Comparison of ENCODE assay signal across 18 cellular contexts in the genomic region with DNA sequence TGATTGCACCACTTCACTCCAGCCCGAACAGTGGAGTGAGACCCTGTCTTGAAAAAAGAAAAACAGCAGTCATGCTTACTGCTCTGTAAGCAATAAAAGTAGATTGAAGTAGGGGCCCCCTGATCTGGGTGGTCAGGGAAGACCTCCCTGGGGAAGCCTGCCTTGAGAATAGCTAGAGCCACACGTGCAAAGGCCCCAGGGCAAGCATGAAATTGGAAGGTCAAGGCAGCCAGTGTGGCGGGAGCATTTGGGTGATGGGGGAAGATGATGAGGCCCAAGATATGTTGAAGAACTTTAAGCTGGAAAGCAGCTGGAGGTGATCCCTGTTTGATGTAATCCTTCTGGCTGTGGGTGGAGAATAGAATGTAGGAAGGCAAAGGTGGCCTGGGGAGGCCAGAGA.
"Had no signal": no experiment of that assay in that cellular context is flagged by ENCODE, and none has a peak within 500 bp of the region (broad histone marks: within the 10 kb centered on the region; RNA-seq: fewer than 3 reads in every experiment).

No MANE protein-coding gene starts in this region.

- H3K4me1 ChIP-seq: right lobe of liver had no signal

- H3K4me1 Mint-ChIP-seq: activated CD4-positive, alpha-beta memory T cell treated with anti-CD3 and anti-CD28 coated beads, Interleukin-2, amount 10 ng/mL, durations not matched to agents 7 days and 5 days had no signal

- H3K9me3 Mint-ChIP-seq: activated CD4-positive, alpha-beta memory T cell treated with anti-CD3 and anti-CD28 coated beads, Interleukin-2, amount 10 ng/mL, durations not matched to agents 7 days and 5 days; activated T-cell treated with anti-CD3 and anti-CD28 coated beads, Interleukin-2, amount 50 U/mL, for 72 hours; neural progenitor cell had no signal

- H3K27ac ChIP-seq: neural progenitor cell, ovary, right lobe of liver, thoracic aorta had no signal

- H3K4me3 ChIP-seq: neural progenitor cell, ovary, right lobe of liver, smooth muscle cell, thoracic aorta had no signal

- H3K9ac ChIP-seq: neural progenitor cell had no signal

- H3K27me3 ChIP-seq: neural progenitor cell, ovary, right lobe of liver had no signal

- H3K27me3 Mint-ChIP-seq: activated CD4-positive, alpha-beta memory T cell treated with anti-CD3 and anti-CD28 coated beads, Interleukin-2, amount 10 ng/mL, durations not matched to agents 7 days and 5 days; activated naive CD8-positive, alpha-beta T cell had no signal

- ATAC-seq: activated T-cell treated with anti-CD3 and anti-CD28 coated beads, Interleukin-2, amount 50 U/mL, for 72 hours; left ventricle myocardium superior; right lobe of liver had no signal

- H2AFZ ChIP-seq: neural progenitor cell had no signal

- DNase-seq: activated CD4-positive, alpha-beta memory T cell treated with anti-CD3 and anti-CD28 coated beads, Interleukin-2, amount 10 ng/mL, durations not matched to agents 7 days and 5 days; activated CD4-positive, CD25-positive, alpha-beta regulatory T cell treated with anti-CD3 and anti-CD28 coated beads, Interleukin-2, amount 50 U/mL, for 72 hours; activated gamma-delta T cell treated with Interleukin-2 at 50 U/mL for 16 hours; activated T-cell treated with anti-CD3 and anti-CD28 coated beads, Interleukin-2, amount 50 U/mL, for 72 hours; cerebellar nuclear complex; effector CD8-positive, alpha-beta T cell; foreskin melanocyte; head of caudate nucleus; kidney glomerular epithelial cell; left ventricle myocardium superior; ovary; right lobe of liver; stimulated activated CD4-positive, alpha-beta T cell treated with anti-CD3 and anti-CD28 coated beads, Interleukin-4, amount 100 ng/mL, for 4 hours; stimulated activated CD8-positive, alpha-beta memory T cell treated with anti-CD3 and anti-CD28 coated beads, Interleukin-4, amount 100 ng/mL, for 48 hours had no signal

- H3K9me3 ChIP-seq: ovary, right lobe of liver, thoracic aorta had no signal

- H3K4me3 Mint-ChIP-seq: activated CD4-positive, alpha-beta memory T cell treated with anti-CD3 and anti-CD28 coated beads, Interleukin-2, amount 10 ng/mL, durations not matched to agents 7 days and 5 days; activated naive CD8-positive, alpha-beta T cell; activated T-cell treated with anti-CD3 and anti-CD28 coated beads, Interleukin-2, amount 50 U/mL, for 72 hours; neural progenitor cell had no signal

- H3K36me3 Mint-ChIP-seq: neural progenitor cell had no signal

- H3K4me2 ChIP-seq: neural progenitor cell, smooth muscle cell had no signal

- H3K36me3 ChIP-seq: neural progenitor cell, ovary, right lobe of liver, thoracic aorta had no signal

- H3K27ac Mint-ChIP-seq: activated CD4-positive, alpha-beta memory T cell treated with anti-CD3 and anti-CD28 coated beads, Interleukin-2, amount 10 ng/mL, durations not matched to agents 7 days and 5 days; activated naive CD8-positive, alpha-beta T cell; activated T-cell treated with anti-CD3 and anti-CD28 coated beads, Interleukin-2, amount 50 U/mL, for 72 hours; neural progenitor cell had no signal
